3 cellular contexts compared by ENCODE assay signal in genomic region chr1:219933763-219934162, GRCh38. TPM values are rescaled to one million over a fixed set of nuclear protein-coding genes. Genes with fewer than 3 reads are reported as not detected.
"Had no signal": no experiment of that assay in that cellular context is flagged by ENCODE, and none has a peak within 500 bp of the region (broad histone marks: within the 10 kb centered on the region; RNA-seq: fewer than 3 reads in every experiment).

No MANE protein-coding gene starts in this region.

RNA-seq across cellular contexts. Expression of gene SLC30A10, which starts 5.4 kb away (rescaled TPM):
- total RNA-seq: GM23248, H4, HFFc6 had no signal
- polyA plus RNA-seq: GM23248 had no signal
